Comparison of ENCODE assay signal across 1 cellular context in the genomic region with DNA sequence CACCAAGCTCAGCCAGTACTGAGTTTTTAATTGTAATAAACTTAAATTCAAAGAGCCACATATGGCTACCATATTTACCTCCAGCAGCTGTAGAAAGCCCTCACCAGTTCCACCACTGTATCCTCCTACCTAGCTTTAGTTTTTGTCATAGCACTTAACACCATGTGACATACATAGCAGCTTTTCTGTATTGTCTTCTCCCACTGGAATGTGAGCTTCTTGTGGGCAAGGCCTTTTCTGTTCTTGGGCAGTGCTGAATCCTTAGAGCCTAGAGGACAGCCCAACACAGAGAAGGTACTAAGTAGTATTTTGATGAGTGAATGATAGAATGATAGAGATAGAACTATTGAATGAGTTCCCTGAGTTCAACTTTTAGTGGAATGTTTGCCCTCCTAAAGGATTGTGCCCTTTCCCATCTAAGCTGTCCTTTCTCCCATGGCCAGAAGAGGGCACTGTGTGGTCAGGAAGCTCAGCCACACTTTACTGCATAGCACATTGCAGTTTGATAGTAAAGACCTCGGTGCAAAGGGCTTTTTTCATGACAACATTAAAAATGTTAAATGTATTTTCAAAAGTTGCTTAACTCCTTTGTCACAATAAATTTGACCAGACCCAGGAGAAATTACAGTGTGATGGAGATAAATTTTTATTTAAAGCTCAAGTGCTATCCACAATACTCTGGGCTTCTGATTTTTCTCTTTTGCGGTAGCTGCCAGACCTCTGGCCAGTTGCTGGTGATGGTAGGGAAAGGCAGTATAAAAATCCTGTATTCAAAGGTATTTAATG.
TF ChIP-seq lines count a peak whose summit lies in the region.

No MANE protein-coding gene starts in this region.

TF ChIP-seq in HepG2, 621 proteins besides CTCF, POLR2A, EP300 and RAD21 (continued from another document):
- TF ChIP-seq ARID4A (CRISPR knock-in tag; IDR thresholded peaks at IDR 0.05; ENCODE audit: borderline replicate concordance) (0 out of 2 replicates have a peak, but pooled peaks have one; percentile 16), NCOA1 (CRISPR knock-in tag; IDR thresholded peaks at IDR 0.05) (peak; percentile 63; the same call in 1 of the 2 replicates), HMGXB4 (CRISPR knock-in tag; IDR thresholded peaks at IDR 0.05; ENCODE audit: borderline replicate concordance in 1 of 2, low read depth in 1 of 2) (peak in 1 of 2 experiments; percentile 54; a peak in 1 of 4 replicates), HOXA9 (CRISPR knock-in tag; IDR thresholded peaks at IDR 0.05; ENCODE audit: borderline replicate concordance) (no peak), ARID3A (IDR thresholded peaks at IDR 0.05; ENCODE audit: low read depth, low read length) (0 out of 2 replicates have a peak, but pooled peaks have one; percentile 36), ASH2L (IDR thresholded peaks at IDR 0.05; ENCODE audit: insufficient read length, low read depth, low read length) (peak; percentile 35)
